In the genomic region with DNA sequence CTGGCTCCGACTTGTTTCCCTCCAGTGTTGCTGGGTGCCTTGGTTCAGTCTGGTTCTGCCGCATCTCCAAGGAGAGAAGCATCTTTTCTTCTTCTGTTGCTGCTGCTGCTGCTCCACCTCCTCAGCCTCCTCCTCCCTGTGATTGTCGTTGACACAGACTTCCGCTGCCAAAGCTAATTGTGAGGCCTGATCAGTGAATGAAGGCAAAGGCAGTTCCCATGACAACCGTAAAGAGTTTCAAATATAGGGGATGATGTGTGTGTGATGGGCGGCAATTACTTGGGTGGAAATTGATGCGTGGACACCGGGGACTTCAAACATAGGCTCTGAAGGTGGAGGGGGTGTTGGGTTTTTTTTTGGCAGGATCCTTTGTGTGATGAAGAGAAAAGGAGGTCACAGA, we compare ENCODE assay signal across 13 cellular contexts. TPM values are rescaled to one million over a fixed set of nuclear protein-coding genes. Genes with fewer than 3 reads are reported as not detected.
DNase-seq lines count a peak whose midpoint lies in the region; ATAC-seq, FAIRE-seq and TF ChIP-seq lines count a peak whose summit lies in the region.
"Had no signal": no experiment of that assay in that cellular context is flagged by ENCODE, and none has a peak within 500 bp of the region (broad histone marks: within the 10 kb centered on the region; RNA-seq: fewer than 3 reads in every experiment).

No MANE protein-coding gene starts in this region.

- TF ChIP-seq RAD21 in HepG2 (CRISPR knock-in tag; IDR thresholded peaks at IDR 0.05), result no peak

- no peaks in the 10 kb centered on the region for H3K27me3 Mint-ChIP-seq in activated CD4-positive, alpha-beta T cell treated with anti-CD3 and anti-CD28 coated beads, Interleukin-2, amount 10 ng/mL, durations not matched to agents 7 days and 5 days
- no peaks in the 10 kb centered on the region for H3K27me3 Mint-ChIP-seq in effector memory CD8-positive, alpha-beta T cell
- no peaks in the 10 kb centered on the region for H3K27me3 Mint-ChIP-seq in stimulated activated naive CD8-positive, alpha-beta T cell treated with anti-CD3 and anti-CD28 coated beads, Interleukin-15, amount 100 ng/mL, for 72 hours
- H3K27me3 Mint-ChIP-seq: B cell had no signal

- H3K36me3 Mint-ChIP-seq in activated CD4-positive, alpha-beta T cell treated with anti-CD3 and anti-CD28 coated beads, Interleukin-2, amount 10 ng/mL, durations not matched to agents 7 days and 5 days (ENCODE audit: low read depth), result no peaks in the 10 kb centered on the region
- H3K36me3 Mint-ChIP-seq in effector memory CD8-positive, alpha-beta T cell (ENCODE audit: insufficient read depth), result peaks cover 6% of the 10 kb centered on the region

- DNase-seq in HepG2 (ENCODE audit: low spot score), result no peak
- DNase-seq in right lobe of liver, result no peak
- DNase-seq in activated CD4-positive, alpha-beta T cell treated with anti-CD3 and anti-CD28 coated beads, Interleukin-2, amount 10 ng/mL, durations not matched to agents 7 days and 5 days, result peak; percentile 48
- DNase-seq in effector memory CD8-positive, alpha-beta T cell, result no peak
- no peak for DNase-seq in stimulated activated naive CD8-positive, alpha-beta T cell treated with anti-CD3 and anti-CD28 coated beads, Interleukin-15, amount 100 ng/mL, for 72 hours
- no peak for DNase-seq in DMS79 (lab: John Stamatoyannopoulos, UW)
- DNase-seq in NCI-H526 (lab: John Stamatoyannopoulos, UW), result no peak
- no peak for DNase-seq in small intestine
- DNase-seq: aorta; EL; H7; stimulated activated CD4-positive, alpha-beta T cell treated with anti-CD3 and anti-CD28 coated beads, Interleukin-4, amount 100 ng/mL, for 1 hour had no signal

- CTCF ChIA-PET in HepG2 (lab: Yijun Ruan, JAX; ENCODE audit: low intra/inter-chr PET ratio, low total read pairs), result no interaction called here
- CTCF ChIA-PET in activated CD4-positive, alpha-beta T cell treated with anti-CD3 and anti-CD28 coated beads, Interleukin-2, amount 10 ng/mL, durations not matched to agents 7 days and 5 days (lab: Charles Lee), result interaction anchor here (0.6 to 1.1 kb wide), 3 partner anchors 9 to 765 kb away, joined by 3 read pairs; partner anchors contain the start of gene PRADC1

- peaks cover 28% of the 10 kb centered on the region for H3K4me1 ChIP-seq in HepG2 (ENCODE audit: insufficient read depth, low read length)
- peaks cover 0 to 7% (median 0%) of the 10 kb centered on the region in 4 donors for H3K4me1 ChIP-seq in right lobe of liver
- H3K4me1 ChIP-seq in small intestine (ENCODE audit: control insufficient read depth in 2 of 2, insufficient read depth in 1 of 2, low read depth in 1 of 2, low read length in 1 of 2), result peaks cover 4 to 10% of the 10 kb centered on the region in 2 donors

- FAIRE-seq in HepG2 (lab: Jason Lieb, UNC) (no peak), small intestine (lab: Jason Lieb, UNC) (no peak)

- H3K4me3 Mint-ChIP-seq in activated CD4-positive, alpha-beta T cell treated with anti-CD3 and anti-CD28 coated beads, Interleukin-2, amount 10 ng/mL, durations not matched to agents 7 days and 5 days, result no peak overlapping the region
- no peak overlapping the region for H3K4me3 Mint-ChIP-seq in effector memory CD8-positive, alpha-beta T cell
- peak overlapping the region; percentile 5 to 52 for H3K4me3 Mint-ChIP-seq in stimulated activated naive CD8-positive, alpha-beta T cell treated with anti-CD3 and anti-CD28 coated beads, Interleukin-15, amount 100 ng/mL, for 72 hours
- H3K4me3 Mint-ChIP-seq: B cell had no signal

- no TSS peak for BruUV-seq in HepG2 (replicated peaks; lab: Mats Ljungman, UMichigan)

- intact Hi-C loops in HepG2 (cut with micrococcal nuclease; ENCODE audit: unreplicated experiment), result no loop called here
- intact Hi-C loops in right lobe of liver (cut with DNase I), result no loop called here

- H2AFZ ChIP-seq in HepG2 (ENCODE audit: low read length), result no peak overlapping the region

- 95% methylated on average over 8 of the region's 8 CpGs for WGBS in HepG2 (ENCODE audit: low lambda C conversion rate)
- WGBS in right lobe of liver (ENCODE audit: insufficient coverage, low coverage, low lambda C conversion rate, missing lambda C conversion rate), result 78% methylated on average over 6 of the region's 8 CpGs
- WGBS in small intestine, 3 donors, result 81 to 88% (median 85%) methylated on average over 8 of the region's 8 CpGs

- H3K36me3 ChIP-seq in HepG2 (replicated peaks in 1 of 2; ENCODE audit: control insufficient read depth in 1 of 2, insufficient read depth in 2 of 2, low read length in 2 of 2), result peaks cover 7 to 35% of the 10 kb centered on the region in 2 experiments; a peak in 3 of 5 replicates
- no peaks in the 10 kb centered on the region for H3K36me3 ChIP-seq in right lobe of liver
- no peaks in the 10 kb centered on the region for H3K36me3 ChIP-seq in small intestine (ENCODE audit: control insufficient read depth in 2 of 2, insufficient read depth in 2 of 2, low read length in 2 of 2)

- TF ChIP-seq POLR2A in HepG2 (IDR thresholded peaks at IDR 0.05; ENCODE audit: insufficient read depth in 1 of 2, low read depth in 2 of 2, low read length in 2 of 2) (no peak), right lobe of liver (IDR thresholded peaks at IDR 0.05) (no peak)

- peaks cover 25% of the 10 kb centered on the region for H4K20me1 ChIP-seq in HepG2 (ENCODE audit: insufficient read depth, low read length)

- TF ChIP-seq EP300 in HepG2 (IDR thresholded peaks at IDR 0.05; ENCODE audit: low read depth in 2 of 2, low read length in 2 of 2) (no peak), HepG2 (CRISPR knock-in tag; IDR thresholded peaks at IDR 0.05; ENCODE audit: borderline replicate concordance) (no peak)

- no peak overlapping the region for H3K27ac Mint-ChIP-seq in activated CD4-positive, alpha-beta T cell treated with anti-CD3 and anti-CD28 coated beads, Interleukin-2, amount 10 ng/mL, durations not matched to agents 7 days and 5 days
- H3K27ac Mint-ChIP-seq in effector memory CD8-positive, alpha-beta T cell, result peak overlapping the region; percentile 72 to 81
- H3K27ac Mint-ChIP-seq in stimulated activated naive CD8-positive, alpha-beta T cell treated with anti-CD3 and anti-CD28 coated beads, Interleukin-15, amount 100 ng/mL, for 72 hours, result peak overlapping the region; percentile 1 to 54

- POLR2A ChIA-PET in HepG2 (lab: Yijun Ruan, JAX), result no interaction called here
- POLR2A ChIA-PET in activated CD4-positive, alpha-beta T cell treated with anti-CD3 and anti-CD28 coated beads, Interleukin-2, amount 10 ng/mL, durations not matched to agents 7 days and 5 days (lab: Charles Lee), result no interaction called here

- H3K9me3 ChIP-seq in HepG2 (ENCODE audit: low read length) (no peaks in the 10 kb centered on the region), right lobe of liver (no peaks in the 10 kb centered on the region), small intestine (ENCODE audit: control insufficient read depth, low read depth) (no peaks in the 10 kb centered on the region)

- in situ Hi-C loops in HepG2 (cut with HindIII; ENCODE audit: extremely low pct_ligation_motif_present, low pct_unique_long_range_greater_than_20kb), result no loop called here

- H3K79me2 ChIP-seq in HepG2 (ENCODE audit: insufficient read depth, low read length), result peaks cover 66% of the 10 kb centered on the region

- H3K27ac ChIP-seq in HepG2 (ENCODE audit: extremely low read length, insufficient read depth, low read length), result no peak overlapping the region
- H3K27ac ChIP-seq in right lobe of liver, result no peak overlapping the region
- H3K27ac ChIP-seq in small intestine (ENCODE audit: low read depth in 1 of 2, low read length in 1 of 2), result no peak overlapping the region

- ATAC-seq in HepG2 (no peak), right lobe of liver (no peak)
- no peak for ATAC-seq in effector memory CD8-positive, alpha-beta T cell (replicated peaks)
- no peak for ATAC-seq in stimulated activated naive CD8-positive, alpha-beta T cell treated with anti-CD3 and anti-CD28 coated beads, Interleukin-15, amount 100 ng/mL, for 72 hours

- H3K4me3 ChIP-seq in HepG2 (replicated peaks in 1 of 3; ENCODE audit: insufficient read depth in 1 of 3, low read depth in 2 of 3, low read length in 3 of 3) (no peak overlapping the region), right lobe of liver (no peak overlapping the region), small intestine (ENCODE audit: low read depth in 1 of 2, low read length in 2 of 2) (no peak overlapping the region)

- H3K9me3 Mint-ChIP-seq in activated CD4-positive, alpha-beta T cell treated with anti-CD3 and anti-CD28 coated beads, Interleukin-2, amount 10 ng/mL, durations not matched to agents 7 days and 5 days, result no peaks in the 10 kb centered on the region
- H3K9me3 Mint-ChIP-seq in effector memory CD8-positive, alpha-beta T cell, result no peaks in the 10 kb centered on the region
- H3K9me3 Mint-ChIP-seq in stimulated activated naive CD8-positive, alpha-beta T cell treated with anti-CD3 and anti-CD28 coated beads, Interleukin-15, amount 100 ng/mL, for 72 hours, result no peaks in the 10 kb centered on the region

- peaks cover 70% of the 10 kb centered on the region for H3K4me1 Mint-ChIP-seq in activated CD4-positive, alpha-beta T cell treated with anti-CD3 and anti-CD28 coated beads, Interleukin-2, amount 10 ng/mL, durations not matched to agents 7 days and 5 days
- peaks cover 55 to 57% of the 10 kb centered on the region in 2 donors for H3K4me1 Mint-ChIP-seq in effector memory CD8-positive, alpha-beta T cell (ENCODE audit: low read depth in 2 of 2)
- peaks cover 96% of the 10 kb centered on the region for H3K4me1 Mint-ChIP-seq in stimulated activated naive CD8-positive, alpha-beta T cell treated with anti-CD3 and anti-CD28 coated beads, Interleukin-15, amount 100 ng/mL, for 72 hours

- H3K9ac ChIP-seq in HepG2 (ENCODE audit: insufficient read depth, low read depth, low read length), result no peak overlapping the region

- no peaks in the 10 kb centered on the region for H3K27me3 ChIP-seq in HepG2 (ENCODE audit: control insufficient read depth in 1 of 2, insufficient read depth in 2 of 2, low read length in 2 of 2)
- no peaks in the 10 kb centered on the region for H3K27me3 ChIP-seq in right lobe of liver
- no peaks in the 10 kb centered on the region for H3K27me3 ChIP-seq in small intestine (ENCODE audit: control insufficient read depth in 2 of 2, insufficient read depth in 2 of 2, low read length in 2 of 2)

- TF ChIP-seq CTCF in HepG2 (CRISPR knock-in tag; IDR thresholded peaks at IDR 0.05), result no peak
- no peak for TF ChIP-seq CTCF in right lobe of liver (IDR thresholded peaks at IDR 0.05)

- H3K4me2 ChIP-seq in HepG2 (ENCODE audit: low read depth, low read length), result no peak overlapping the region

RNA-seq across cellular contexts. Expression of gene TET3, which starts 13.7 kb away (rescaled TPM):
- total RNA-seq in HepG2 (2016; rRNA removed; fragmentation: Illumina TruSeq; extraction: Trizol) (6.8 TPM in 2 replicates), right lobe of liver (1 to 10 TPM; 3.7 to 6.8 (median 5.1) TPM)
- 0.71 and 1.2 TPM in 2 replicates for total RNA-seq in HepG2 (2016; cell fraction: cytosol; rRNA removed; fragmentation: Illumina TruSeq; extraction: Trizol; ENCODE audit: low read depth)
- 6.1 and 7.2 TPM in 2 replicates for total RNA-seq in HepG2 (2016; cell fraction: insoluble cytoplasmic fraction; rRNA removed; fragmentation: Illumina TruSeq; extraction: Trizol)
- 2.4 and 2.7 TPM in 2 replicates for total RNA-seq in HepG2 (2016; cell fraction: membrane; rRNA removed; fragmentation: Illumina TruSeq; extraction: Trizol)
- 12.1 and 16.6 TPM in 2 replicates for total RNA-seq in HepG2 (2016; cell fraction: nucleus; rRNA removed; fragmentation: Illumina TruSeq; extraction: Trizol)
- polyA plus RNA-seq in HepG2 (2011; rRNA removed) (4.3 and 4.7 TPM in 2 replicates), small intestine (1 to 10 TPM; 2.7 to 6.8 (median 5.6) TPM)
- 1.7 and 2.0 TPM in 2 replicates for polyA plus RNA-seq in HepG2 (2011; cell fraction: cytosol; rRNA removed)
- polyA plus RNA-seq in HepG2 (2011; cell fraction: nucleus; rRNA removed), result 19.7 and 21.9 TPM in 2 replicates
- polyA plus RNA-seq in HepG2 (2012), result 6.0 and 7.3 TPM in 2 replicates
- 0.26 and 0.32 TPM in 2 replicates for polyA plus RNA-seq in HepG2 (2016; cell fraction: cytosol; fragmentation: Illumina TruSeq; extraction: Trizol; ENCODE audit: low read depth)
- 4.5 and 5.7 TPM in 2 replicates for polyA plus RNA-seq in HepG2 (2016; cell fraction: insoluble cytoplasmic fraction; fragmentation: Illumina TruSeq; extraction: Trizol; ENCODE audit: low read depth)
- 0.63 and 0.87 TPM in 2 replicates for polyA plus RNA-seq in HepG2 (2016; cell fraction: membrane; fragmentation: Illumina TruSeq; extraction: Trizol; ENCODE audit: low read depth)
- polyA plus RNA-seq in HepG2 (2016; cell fraction: nucleus; fragmentation: Illumina TruSeq; extraction: Trizol; ENCODE audit: insufficient read depth, low read depth), result 24.0 and 27.9 TPM in 2 replicates
- polyA minus RNA-seq in HepG2 (2011; rRNA and poly(A)+ RNA removed; ENCODE audit: low replicate concordance), result 7.6 and 10.7 TPM in 2 replicates
- 3.4 and 4.2 TPM in 2 replicates for polyA minus RNA-seq in HepG2 (2011; cell fraction: cytosol; rRNA and poly(A)+ RNA removed)
- polyA minus RNA-seq in HepG2 (2011; cell fraction: nucleus; rRNA and poly(A)+ RNA removed), result 14.0 and 14.5 TPM in 2 replicates
- total RNA-seq in activated CD4-positive, alpha-beta T cell treated with anti-CD3 and anti-CD28 coated beads, Interleukin-2, amount 10 ng/mL, durations not matched to agents 7 days and 5 days, result 10 to 100 TPM; 17.9 to 18.8 TPM

Comparison
In these comparisons a context has a peak if more than half of its experiments do, and no peak if none do; other contexts are left out.
1. H3K4me3 Mint-ChIP-seq: peak in stimulated activated naive CD8-positive, alpha-beta T cell treated with anti-CD3 and anti-CD28 coated beads, Interleukin-15, amount 100 ng/mL, for 72 hours (2 of 2); none in activated CD4-positive, alpha-beta T cell treated with anti-CD3 and anti-CD28 coated beads, Interleukin-2, amount 10 ng/mL, durations not matched to agents 7 days and 5 days (single experiment) and effector memory CD8-positive, alpha-beta T cell (0 of 2).